In genomic region chr1:167439301-167439988, GRCh38 we compare ENCODE assay signal across 1 cellular context.
TF ChIP-seq lines count a peak whose summit lies in the region.

No MANE protein-coding gene starts in this region.

TF ChIP-seq in WTC11, 78 proteins besides CTCF, POLR2A, EP300 and RAD21 (continued from another document):
- peak; percentile 54; the same call in 1 of the 2 replicates for TF ChIP-seq USF1 (CRISPR knock-in tag; IDR thresholded peaks at IDR 0.05)
- peak; percentile 63; the same call in 1 of the 2 replicates for TF ChIP-seq ZNF532 (CRISPR knock-in tag; IDR thresholded peaks at IDR 0.05; ENCODE audit: borderline replicate concordance)
- TF ChIP-seq HMGA2 (CRISPR knock-in tag; IDR thresholded peaks at IDR 0.05) = no peak
- peak; percentile 74; the same call in 1 of the 2 replicates for TF ChIP-seq TEAD1 (CRISPR knock-in tag; IDR thresholded peaks at IDR 0.05)
- 0 out of 2 replicates have a peak, but pooled peaks have one; percentile 23 for TF ChIP-seq SP1 (CRISPR knock-in tag; conservative IDR thresholded peaks at IDR 0.05)
- no peak for TF ChIP-seq ZNF423 (CRISPR knock-in tag; IDR thresholded peaks at IDR 0.05)
- peak; percentile 70; the same call in 1 of the 2 replicates for TF ChIP-seq ZBTB43 (CRISPR knock-in tag; IDR thresholded peaks at IDR 0.05)
- TF ChIP-seq ZNF232 (CRISPR knock-in tag; IDR thresholded peaks at IDR 0.05) = peak; percentile 83
- TF ChIP-seq PREB (CRISPR knock-in tag; IDR thresholded peaks at IDR 0.05; ENCODE audit: borderline replicate concordance) = no peak
- TF ChIP-seq ETV6 (CRISPR knock-in tag; IDR thresholded peaks at IDR 0.05) = peak; percentile 48
- TF ChIP-seq ZMAT4 (CRISPR knock-in tag; IDR thresholded peaks at IDR 0.05) = no peak
- peak; percentile 97 for TF ChIP-seq MAX (CRISPR knock-in tag; IDR thresholded peaks at IDR 0.05)
- peak; percentile 72 for TF ChIP-seq FOXP4 (CRISPR knock-in tag; IDR thresholded peaks at IDR 0.05)
- peak; percentile 93 for TF ChIP-seq SMAD3 (CRISPR knock-in tag; IDR thresholded peaks at IDR 0.05; ENCODE audit: borderline replicate concordance)
- peak; percentile 69; the same call in 1 of the 2 replicates for TF ChIP-seq JUN (CRISPR knock-in tag; IDR thresholded peaks at IDR 0.05)
- TF ChIP-seq FOXK1 (CRISPR knock-in tag; IDR thresholded peaks at IDR 0.05) = peak; percentile 63; the same call in 1 of the 2 replicates
- TF ChIP-seq GRHL2 (CRISPR knock-in tag; IDR thresholded peaks at IDR 0.05; ENCODE audit: insufficient replicate concordance, severe bottlenecking) = no peak
- no peak for TF ChIP-seq ZNF671 (CRISPR knock-in tag; IDR thresholded peaks at IDR 0.05)
- TF ChIP-seq STAT6 (CRISPR knock-in tag; conservative IDR thresholded peaks at IDR 0.05; ENCODE audit: low read depth) = no peak
- TF ChIP-seq ZNF281 (CRISPR knock-in tag; IDR thresholded peaks at IDR 0.05) = 0 out of 2 replicates have a peak, but pooled peaks have one; percentile 26
- TF ChIP-seq AFF4 (CRISPR knock-in tag; IDR thresholded peaks at IDR 0.05; ENCODE audit: borderline replicate concordance) = peak; percentile 87; the same call in 1 of the 2 replicates
- TF ChIP-seq NFE2L1 (CRISPR knock-in tag; IDR thresholded peaks at IDR 0.05) = peak; percentile 81; the same call in 1 of the 2 replicates
